9 cellular contexts compared by ENCODE assay signal in genomic region chr12:7907009-7907408, GRCh38. TPM values are rescaled to one million over a fixed set of nuclear protein-coding genes. Genes with fewer than 3 reads are reported as not detected.
DNase-seq lines count a peak whose midpoint lies in the region; ATAC-seq and TF ChIP-seq lines count a peak whose summit lies in the region.
"Had no signal": no experiment of that assay in that cellular context is flagged by ENCODE, and none has a peak within 500 bp of the region (broad histone marks: within the 10 kb centered on the region; RNA-seq: fewer than 3 reads in every experiment).

No MANE protein-coding gene starts in this region.

- H3K4me3 ChIP-seq in choroid plexus epithelial cell (ENCODE audit: low read depth, low read length), result no peak overlapping the region

- peaks cover 26% of the 10 kb centered on the region for H3K4me1 Mint-ChIP-seq in progenitor cell of endocrine pancreas (ENCODE audit: low read depth)
- H3K4me1 Mint-ChIP-seq: activated naive CD8-positive, alpha-beta T cell treated with anti-CD3 and anti-CD28 coated beads, Interleukin-2, amount 10 ng/mL, durations not matched to agents 7 days and 5 days had no signal

- peak; percentile 78 for TF ChIP-seq CTCF in choroid plexus epithelial cell (conservative IDR thresholded peaks at IDR 0.05; ENCODE audit: low read depth, low read length)
- peak; percentile 62 for TF ChIP-seq CTCF in progenitor cell of endocrine pancreas (IDR thresholded peaks at IDR 0.05; ENCODE audit: unreplicated experiment)

- H3K36me3 Mint-ChIP-seq in progenitor cell of endocrine pancreas (ENCODE audit: insufficient read depth), result no peaks in the 10 kb centered on the region
- H3K36me3 Mint-ChIP-seq: activated naive CD8-positive, alpha-beta T cell treated with anti-CD3 and anti-CD28 coated beads, Interleukin-2, amount 10 ng/mL, durations not matched to agents 7 days and 5 days had no signal

- no peak overlapping the region for H3K4me3 Mint-ChIP-seq in progenitor cell of endocrine pancreas (ENCODE audit: low read depth)
- H3K4me3 Mint-ChIP-seq: activated naive CD8-positive, alpha-beta T cell treated with anti-CD3 and anti-CD28 coated beads, Interleukin-2, amount 10 ng/mL, durations not matched to agents 7 days and 5 days had no signal

- no peaks in the 10 kb centered on the region for H3K9me3 Mint-ChIP-seq in progenitor cell of endocrine pancreas (ENCODE audit: low read depth)
- H3K9me3 Mint-ChIP-seq: activated naive CD8-positive, alpha-beta T cell treated with anti-CD3 and anti-CD28 coated beads, Interleukin-2, amount 10 ng/mL, durations not matched to agents 7 days and 5 days had no signal

- DNase-seq in activated gamma-delta T cell treated with Interleukin-2 at 50 U/mL for 16 hours (peak; percentile 17), activated gamma-delta T cell (lab: John Stamatoyannopoulos, UW) (no peak), NCI-H226 (peak; percentile 29), choroid plexus epithelial cell (ENCODE audit: low read depth) (peak; percentile 86), progenitor cell of endocrine pancreas (ENCODE audit: low spot score, unreplicated experiment) (peak; percentile 59), OCI-M2 (lab: John Stamatoyannopoulos, UW; ENCODE audit: unreplicated experiment) (no peak)
- DNase-seq: activated naive CD8-positive, alpha-beta T cell treated with anti-CD3 and anti-CD28 coated beads, Interleukin-2, amount 10 ng/mL, durations not matched to agents 7 days and 5 days had no signal

- peak overlapping the region; percentile 86 for H3K27ac Mint-ChIP-seq in progenitor cell of endocrine pancreas
- H3K27ac Mint-ChIP-seq: activated naive CD8-positive, alpha-beta T cell treated with anti-CD3 and anti-CD28 coated beads, Interleukin-2, amount 10 ng/mL, durations not matched to agents 7 days and 5 days had no signal

- ATAC-seq in GM19328 (IDR thresholded peaks at IDR 0.05; ENCODE audit: unreplicated experiment), result no peak
- ATAC-seq in HG02870 (IDR thresholded peaks at IDR 0.05; ENCODE audit: unreplicated experiment), result no peak

- no peaks in the 10 kb centered on the region for H3K27me3 Mint-ChIP-seq in progenitor cell of endocrine pancreas

RNA-seq across cellular contexts. Expression of gene SLC2A3, which starts 29.0 kb away (rescaled TPM):
- total RNA-seq in progenitor cell of endocrine pancreas, result 21.7 and 34.8 TPM in 2 replicates

RNA-seq across cellular contexts. Expression of gene SLC2A14, which starts 34.3 kb away (rescaled TPM):
- 14.5 and 18.6 TPM in 2 replicates for total RNA-seq in progenitor cell of endocrine pancreas

Comparison
In these comparisons a context has a peak if more than half of its experiments do, and no peak if none do; other contexts are left out.
1. DNase-seq: peak in activated gamma-delta T cell treated with Interleukin-2 at 50 U/mL for 16 hours (single experiment), NCI-H226 (single experiment), choroid plexus epithelial cell (single experiment) and progenitor cell of endocrine pancreas (single experiment); none in activated gamma-delta T cell (single experiment) and OCI-M2 (single experiment).